Comparison of ENCODE assay signal across 8 cellular contexts in genomic region chr6:169752074-169752623, GRCh38. TPM values are rescaled to one million over a fixed set of nuclear protein-coding genes. Genes with fewer than 3 reads are reported as not detected.
DNase-seq lines count a peak whose midpoint lies in the region; ATAC-seq and TF ChIP-seq lines count a peak whose summit lies in the region.

No MANE protein-coding gene starts in this region.

- DNase-seq in NCI-H2227 treated with DMSO at 0.1 percent for 48 hours (lab: John Stamatoyannopoulos, UW) (peak; percentile 44), NCI-H2227 (lab: John Stamatoyannopoulos, UW; ENCODE audit: unreplicated experiment) (no peak), GM20000 (ENCODE audit: low spot score) (no peak), germinal center (ENCODE audit: low spot score) (no peak)

- H3K36me3 Mint-ChIP-seq in nephron (ENCODE audit: low read depth) = peaks cover 18% of the 10 kb centered on the region

- H3K27ac ChIP-seq in OCI-LY1 (ENCODE audit: low read depth, low read length, poor library complexity, severe bottlenecking) (peak overlapping the region; percentile 42), ectodermal cell (ENCODE audit: insufficient read depth, low read depth, low read length, poor library complexity, severe bottlenecking) (peak overlapping the region; percentile 95)

- H3K4me3 Mint-ChIP-seq in nephron = peak overlapping the region; percentile 92 to 98 (median 98)

- peak overlapping the region; percentile 85 for H3K9ac ChIP-seq in OCI-LY1 (ENCODE audit: low read length)

- WGBS in ectodermal cell, 2 experiments = 10 to 12% methylated on average over 19 of the region's 19 CpGs

- no peaks in the 10 kb centered on the region for H4K20me1 ChIP-seq in OCI-LY1 (ENCODE audit: insufficient read depth, low read length)

- peaks cover 8% of the 10 kb centered on the region for H3K9me3 Mint-ChIP-seq in nephron

- ATAC-seq in GM18519 (IDR thresholded peaks at IDR 0.05; ENCODE audit: low FRiP score, unreplicated experiment) = no peak

- H3K36me3 ChIP-seq in OCI-LY1 (ENCODE audit: insufficient read depth, low read length) (peaks cover 17% of the 10 kb centered on the region), ectodermal cell (ENCODE audit: control insufficient read depth, insufficient read depth, low read length) (no peaks in the 10 kb centered on the region)

- TF ChIP-seq CTCF in OCI-LY1 (IDR thresholded peaks at IDR 0.05; ENCODE audit: low read length) = no peak
- TF ChIP-seq CTCF in nephron (IDR thresholded peaks at IDR 0.05; ENCODE audit: unreplicated experiment in 3 of 3) = no peak
- no peak for TF ChIP-seq CTCF in GM20000 (IDR thresholded peaks at IDR 0.05; ENCODE audit: extremely low read depth, missing control alignments)

- H3K4me1 Mint-ChIP-seq in nephron = peaks cover 32% of the 10 kb centered on the region

- no peaks in the 10 kb centered on the region for H3F3A ChIP-seq in OCI-LY1 (ENCODE audit: insufficient read depth, low read length)

- H3K4me2 ChIP-seq in OCI-LY1 (ENCODE audit: low read length) = peak overlapping the region; percentile 97

- H3K9me3 ChIP-seq in OCI-LY1 (ENCODE audit: low read length) = peaks cover 2% of the 10 kb centered on the region; the same call in 1 of the 2 replicates
- H3K9me3 ChIP-seq in ectodermal cell (ENCODE audit: control insufficient read depth, low read length) = no peaks in the 10 kb centered on the region

- H3K27me3 ChIP-seq in OCI-LY1 (ENCODE audit: insufficient read depth, low read length) = no peaks in the 10 kb centered on the region
- no peaks in the 10 kb centered on the region for H3K27me3 ChIP-seq in ectodermal cell (ENCODE audit: control insufficient read depth, insufficient read depth, low read length, poor library complexity, severe bottlenecking)

- H3K27me3 Mint-ChIP-seq in nephron (ENCODE audit: low read depth) = no peaks in the 10 kb centered on the region

- H2AFZ ChIP-seq in OCI-LY1 (ENCODE audit: low read length) = no peak overlapping the region

- H3K4me1 ChIP-seq in OCI-LY1 (ENCODE audit: insufficient read depth, low read length, severe bottlenecking) = peaks cover 26% of the 10 kb centered on the region
- H3K4me1 ChIP-seq in ectodermal cell (ENCODE audit: control insufficient read depth, insufficient read depth, low read length) = peaks cover 12% of the 10 kb centered on the region

- no peaks in the 10 kb centered on the region for H3K9me2 ChIP-seq in OCI-LY1 (ENCODE audit: low read depth, low read length)

- H3K79me2 ChIP-seq in OCI-LY1 (ENCODE audit: insufficient read depth, low read length) = peaks cover 9% of the 10 kb centered on the region

- H3K4me3 ChIP-seq in OCI-LY1 (ENCODE audit: low read depth, low read length, poor library complexity, severe bottlenecking) = peak overlapping the region; percentile 78
- peak overlapping the region; percentile 85 for H3K4me3 ChIP-seq in ectodermal cell (ENCODE audit: insufficient read depth, low read depth, low read length)

- H3K27ac Mint-ChIP-seq in nephron = peak overlapping the region; percentile 91 to 99 (median 98)

RNA-seq across cellular contexts. Expression of gene ERMARD, which starts 0.7 kb away (rescaled TPM):
- 16.8 TPM for polyA plus RNA-seq in ectodermal cell (2013, experiment 1 of 4)
- 23.5 TPM for polyA plus RNA-seq in ectodermal cell (2013, experiment 2 of 4)
- 19.1 TPM for polyA plus RNA-seq in ectodermal cell (2013, experiment 3 of 4)
- polyA plus RNA-seq in ectodermal cell (2013, experiment 4 of 4) = 23.8 TPM

RNA-seq across cellular contexts. Expression of gene DYNLT2, which starts 0.8 kb away (rescaled TPM):
- polyA plus RNA-seq in ectodermal cell (2013, experiment 1 of 4) = 3.4 TPM
- polyA plus RNA-seq in ectodermal cell (2013, experiment 2 of 4) = 3.5 TPM
- 2.5 TPM for polyA plus RNA-seq in ectodermal cell (2013, experiment 3 of 4)
- 3.2 TPM for polyA plus RNA-seq in ectodermal cell (2013, experiment 4 of 4)

RNA-seq across cellular contexts. Expression of gene PHF10, which starts 27.8 kb away (rescaled TPM):
- 47.7 TPM for polyA plus RNA-seq in ectodermal cell (2013, experiment 1 of 4)
- 52.0 TPM for polyA plus RNA-seq in ectodermal cell (2013, experiment 2 of 4)
- polyA plus RNA-seq in ectodermal cell (2013, experiment 3 of 4) = 42.1 TPM
- polyA plus RNA-seq in ectodermal cell (2013, experiment 4 of 4) = 46.8 TPM

RNA-seq across cellular contexts. Expression of gene C6orf120, which starts 50.2 kb away (rescaled TPM):
- 39.9 TPM for polyA plus RNA-seq in ectodermal cell (2013, experiment 1 of 4)
- polyA plus RNA-seq in ectodermal cell (2013, experiment 2 of 4) = 45.8 TPM
- polyA plus RNA-seq in ectodermal cell (2013, experiment 3 of 4) = 39.6 TPM
- 45.3 TPM for polyA plus RNA-seq in ectodermal cell (2013, experiment 4 of 4)

RNA-seq across cellular contexts. Expression of gene WDR27, which starts 50.3 kb away (rescaled TPM):
- 78.1 TPM for polyA plus RNA-seq in ectodermal cell (2013, experiment 1 of 4)
- 83.0 TPM for polyA plus RNA-seq in ectodermal cell (2013, experiment 2 of 4)
- 67.7 TPM for polyA plus RNA-seq in ectodermal cell (2013, experiment 3 of 4)
- polyA plus RNA-seq in ectodermal cell (2013, experiment 4 of 4) = 84.2 TPM
